10 cellular contexts compared by ENCODE assay signal in genomic region chr22:45064313-45065268, GRCh38. TPM values are rescaled to one million over a fixed set of nuclear protein-coding genes. Genes with fewer than 3 reads are reported as not detected.
DNase-seq lines count a peak whose midpoint lies in the region; ATAC-seq and TF ChIP-seq lines count a peak whose summit lies in the region.
"Had no signal": no experiment of that assay in that cellular context is flagged by ENCODE, and none has a peak within 500 bp of the region (broad histone marks: within the 10 kb centered on the region; RNA-seq: fewer than 3 reads in every experiment).

No MANE protein-coding gene starts in this region.

- H3K36me3 ChIP-seq in BE2C: no peaks in the 10 kb centered on the region

- in situ Hi-C loops in astrocyte of the cerebellum (cut with HindIII; ENCODE audit: low sequenced_read_pairs): no loop called here

- H3K4me3 ChIP-seq in astrocyte of the cerebellum (ENCODE audit: low read depth, low read length): no peak overlapping the region
- no peak overlapping the region for H3K4me3 ChIP-seq in BE2C (ENCODE audit: low read depth, low read length)

- H3K9me3 ChIP-seq in BE2C: no peaks in the 10 kb centered on the region

- DNase-seq in ELR (ENCODE audit: low read depth) (peak; percentile 83), RKO (ENCODE audit: low spot score) (peak; percentile 43), astrocyte of the cerebellum (ENCODE audit: low read depth) (peak; percentile 69), BE2C (no peak)
- DNase-seq in stimulated activated CD4-positive, alpha-beta T cell treated with anti-CD3 and anti-CD28 coated beads, Interleukin-1b, Interleukin-23, amount 100 ng/mL, for 24 hours (ENCODE audit: low read depth in 4 of 4, low spot score in 1 of 4): peak; percentile 12 to 59 (median 40)
- DNase-seq: aorta, NCI-H1105 had no signal

- ATAC-seq in HG02852 (IDR thresholded peaks at IDR 0.05; ENCODE audit: unreplicated experiment) (no peak), GM18498 (IDR thresholded peaks at IDR 0.05; ENCODE audit: unreplicated experiment) (no peak), GM18870 (IDR thresholded peaks at IDR 0.05; ENCODE audit: unreplicated experiment) (no peak)

- TF ChIP-seq CTCF in astrocyte of the cerebellum (IDR thresholded peaks at IDR 0.05; ENCODE audit: low read depth, low read length, missing control alignments) (no peak), BE2C (IDR thresholded peaks at IDR 0.05; ENCODE audit: low read depth, low read length) (no peak)

- H3K4me1 ChIP-seq in BE2C: no peaks in the 10 kb centered on the region

- no peaks in the 10 kb centered on the region; the same call in 1 of the 2 replicates for H3K27me3 ChIP-seq in BE2C

RNA-seq across cellular contexts. Expression of gene PHF21B, which starts 54.8 kb away (rescaled TPM):
- 24.6 TPM for polyA plus RNA-seq in BE2C (2012; ENCODE audit: insufficient read depth, insufficient read length, low read depth)
- polyA plus RNA-seq: aorta had no signal
